In the genomic region with DNA sequence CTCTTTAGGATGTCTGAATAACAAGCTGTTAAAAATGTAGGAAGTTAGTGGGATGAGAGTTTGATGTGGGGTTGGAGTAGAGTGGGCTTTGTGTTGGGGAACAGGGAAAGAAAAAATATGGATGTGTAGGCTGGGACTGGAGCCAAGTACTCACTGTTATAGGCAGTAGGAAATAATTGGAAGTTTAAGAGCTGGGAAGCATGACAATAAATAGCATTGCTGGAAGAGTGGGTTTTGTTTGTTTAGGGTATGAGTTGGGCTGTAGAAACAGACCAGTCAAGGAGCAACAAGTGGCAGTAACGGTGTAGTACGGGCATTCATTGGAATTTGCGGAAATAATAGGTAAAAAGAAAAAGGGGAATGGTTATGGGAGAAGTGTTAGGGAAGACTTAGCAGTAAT, we compare ENCODE assay signal across 1 cellular context.
TF ChIP-seq lines count a peak whose summit lies in the region.

No MANE protein-coding gene starts in this region.

TF ChIP-seq in WTC11, 78 proteins besides CTCF, POLR2A, EP300 and RAD21 (continued from another document):
- TF ChIP-seq AR (CRISPR knock-in tag; IDR thresholded peaks at IDR 0.05) (no peak), TEAD1 (CRISPR knock-in tag; IDR thresholded peaks at IDR 0.05) (no peak), ZNF396 (CRISPR knock-in tag; IDR thresholded peaks at IDR 0.05; ENCODE audit: borderline replicate concordance) (no peak)
- TF ChIP-seq, protein P1, sequence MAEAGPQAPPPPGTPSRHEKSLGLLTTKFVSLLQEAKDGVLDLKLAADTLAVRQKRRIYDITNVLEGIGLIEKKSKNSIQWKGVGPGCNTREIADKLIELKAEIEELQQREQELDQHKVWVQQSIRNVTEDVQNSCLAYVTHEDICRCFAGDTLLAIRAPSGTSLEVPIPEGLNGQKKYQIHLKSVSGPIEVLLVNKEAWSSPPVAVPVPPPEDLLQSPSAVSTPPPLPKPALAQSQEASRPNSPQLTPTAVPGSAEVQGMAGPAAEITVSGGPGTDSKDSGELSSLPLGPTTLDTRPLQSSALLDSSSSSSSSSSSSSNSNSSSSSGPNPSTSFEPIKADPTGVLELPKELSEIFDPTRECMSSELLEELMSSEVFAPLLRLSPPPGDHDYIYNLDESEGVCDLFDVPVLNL (CRISPR knock-in tag; IDR thresholded peaks at IDR 0.05; ENCODE audit: borderline replicate concordance, low read depth) = no peak
- TF ChIP-seq, protein P2, sequence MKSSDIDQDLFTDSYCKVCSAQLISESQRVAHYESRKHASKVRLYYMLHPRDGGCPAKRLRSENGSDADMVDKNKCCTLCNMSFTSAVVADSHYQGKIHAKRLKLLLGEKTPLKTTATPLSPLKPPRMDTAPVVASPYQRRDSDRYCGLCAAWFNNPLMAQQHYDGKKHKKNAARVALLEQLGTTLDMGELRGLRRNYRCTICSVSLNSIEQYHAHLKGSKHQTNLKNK (CRISPR knock-in tag; IDR thresholded peaks at IDR 0.05) = no peak
